14 cellular contexts compared by ENCODE assay signal in genomic region chr14:101005447-101005846, GRCh38.
DNase-seq lines count a peak whose midpoint lies in the region; ATAC-seq and TF ChIP-seq lines count a peak whose summit lies in the region.
"Had no signal": no experiment of that assay in that cellular context is flagged by ENCODE, and none has a peak within 500 bp of the region (broad histone marks: within the 10 kb centered on the region; RNA-seq: fewer than 3 reads in every experiment).

No MANE protein-coding gene starts in this region.

- no peak for TF ChIP-seq CTCF in HL-60 (IDR thresholded peaks at IDR 0.05; ENCODE audit: insufficient read depth, low read length)
- TF ChIP-seq CTCF in activated B cell treated with CpG ODN at 0.5 μM for 24 hours (IDR thresholded peaks at IDR 0.05), result no peak
- TF ChIP-seq CTCF in lung (IDR thresholded peaks at IDR 0.05; ENCODE audit: control extremely low read depth, extremely low read depth), result no peak
- no peak for TF ChIP-seq CTCF in thoracic aorta (IDR thresholded peaks at IDR 0.05)
- no peak for TF ChIP-seq CTCF in MCF 10A (IDR thresholded peaks at IDR 0.05; ENCODE audit: unreplicated experiment)

- ATAC-seq in activated B cell treated with CpG ODN at 0.5 μM for 24 hours (ENCODE audit: low read depth) (no peak), lung (ENCODE audit: insufficient read depth, low FRiP score) (peak; percentile 31), thoracic aorta (ENCODE audit: insufficient number of reproducible peaks, low FRiP score, low read depth) (no peak), HG03432 (IDR thresholded peaks at IDR 0.05; ENCODE audit: unreplicated experiment) (no peak), HG03025 (IDR thresholded peaks at IDR 0.05; ENCODE audit: low FRiP score, unreplicated experiment) (no peak)

- POLR2A ChIA-PET in activated B cell treated with CpG ODN at 0.5 μM for 24 hours (lab: Charles Lee) (no interaction called here), MCF 10A (lab: Yijun Ruan, JAX) (no interaction called here)

- H3K36me3 ChIP-seq in lung (ENCODE audit: control insufficient read depth in 2 of 2, insufficient read depth in 2 of 2, low read length in 2 of 2), result no peaks in the 10 kb centered on the region
- H3K36me3 ChIP-seq in thoracic aorta, result no peaks in the 10 kb centered on the region

- H3K27ac Mint-ChIP-seq in activated B cell treated with CpG ODN at 0.5 μM for 24 hours, result no peak overlapping the region
- no peak overlapping the region for H3K27ac Mint-ChIP-seq in MCF 10A (ENCODE audit: low read depth, unreplicated experiment)
- H3K27ac Mint-ChIP-seq: activated T-helper 1 cell treated with anti-CD3 and anti-CD28 coated beads, Interleukin-12 subunit alpha, Interleukin-12 subunit beta, Interleukin-2, Interleukin-4 antibody, amounts not matched to agents 30 ng/mL and 10 ng/mL and 1 ng/mL, durations not matched to agents 14 hours and 24 hours and 36 hours had no signal

- DNase-seq in HL-60 (ENCODE audit: low read depth in 1 of 2, low spot score in 1 of 2) (peak; percentile 25 to 55), activated B cell treated with CpG ODN at 0.5 μM for 24 hours (no peak), lung (ENCODE audit: low spot score) (no peak), thoracic aorta (ENCODE audit: low spot score) (no peak), AML-193 (lab: John Stamatoyannopoulos, UW) (no peak), MCF 10A (ENCODE audit: unreplicated experiment) (no peak)
- DNase-seq: activated CD4-positive, alpha-beta T cell treated with anti-CD3 and anti-CD28 coated beads for 4 hours; mesendoderm; NCI-H146; NCI-H748 treated with DMSO at 0.1 percent for 48 hours; SK-N-SH had no signal

- peak overlapping the region; percentile 2 for H3K4me3 Mint-ChIP-seq in activated B cell treated with CpG ODN at 0.5 μM for 24 hours
- H3K4me3 Mint-ChIP-seq in MCF 10A (ENCODE audit: unreplicated experiment), result no peak overlapping the region
- H3K4me3 Mint-ChIP-seq: activated T-helper 1 cell treated with anti-CD3 and anti-CD28 coated beads, Interleukin-12 subunit alpha, Interleukin-12 subunit beta, Interleukin-2, Interleukin-4 antibody, amounts not matched to agents 30 ng/mL and 10 ng/mL and 1 ng/mL, durations not matched to agents 14 hours and 24 hours and 36 hours had no signal

- WGBS in lung, 2 donors, result 46 to 53% methylated on average over 10 of the region's 10 CpGs

- H3K27me3 ChIP-seq in HL-60 (ENCODE audit: insufficient read depth, poor library complexity, severe bottlenecking), result no peaks in the 10 kb centered on the region
- H3K27me3 ChIP-seq in lung (ENCODE audit: control insufficient read depth, insufficient read depth), result no peaks in the 10 kb centered on the region
- H3K27me3 ChIP-seq in thoracic aorta (replicated peaks; ENCODE audit: insufficient read depth), result no peaks in the 10 kb centered on the region

- intact Hi-C loops in activated B cell treated with CpG ODN at 0.5 μM for 24 hours (cut with micrococcal nuclease) (no loop called here), MCF 10A (cut with micrococcal nuclease) (no loop called here)

- H3K9me3 Mint-ChIP-seq in activated B cell treated with CpG ODN at 0.5 μM for 24 hours (no peaks in the 10 kb centered on the region), MCF 10A (ENCODE audit: unreplicated experiment) (no peaks in the 10 kb centered on the region)
- H3K9me3 Mint-ChIP-seq: activated T-helper 1 cell treated with anti-CD3 and anti-CD28 coated beads, Interleukin-12 subunit alpha, Interleukin-12 subunit beta, Interleukin-2, Interleukin-4 antibody, amounts not matched to agents 30 ng/mL and 10 ng/mL and 1 ng/mL, durations not matched to agents 14 hours and 24 hours and 36 hours had no signal

- H3K4me3 ChIP-seq in HL-60 (replicated peaks; ENCODE audit: insufficient read depth, low read length) (no peak overlapping the region), lung (no peak overlapping the region), thoracic aorta (peak overlapping the region; percentile 21)

- H3K9me3 ChIP-seq in lung (ENCODE audit: control insufficient read depth in 2 of 2, insufficient read depth in 1 of 2, low read length in 1 of 2), result peaks cover 0 to 10% of the 10 kb centered on the region in 2 donors
- H3K9me3 ChIP-seq in thoracic aorta, result no peaks in the 10 kb centered on the region
- H3K9me3 ChIP-seq: SK-N-SH had no signal

- BruUV-seq in MCF 10A (replicated peaks; lab: Mats Ljungman, UMichigan), result no TSS peak

- CTCF ChIA-PET in activated B cell treated with CpG ODN at 0.5 μM for 24 hours (lab: Charles Lee), result no interaction called here
- CTCF ChIA-PET in MCF 10A (lab: Yijun Ruan, JAX), result interaction anchor here (0.6 kb wide), 2 partner anchors 122 to 490 kb away, joined by 3 read pairs; no protein-coding TSS in a partner anchor

- H3K4me1 Mint-ChIP-seq in activated B cell treated with CpG ODN at 0.5 μM for 24 hours (peaks cover 6% of the 10 kb centered on the region), MCF 10A (ENCODE audit: insufficient read depth, unreplicated experiment) (peaks cover 13% of the 10 kb centered on the region)

- H3K27ac ChIP-seq in HL-60 (replicated peaks) (no peak overlapping the region), lung (ENCODE audit: low read depth in 1 of 2, low read length in 1 of 2) (no peak overlapping the region), thoracic aorta (no peak overlapping the region)

- H3K36me3 Mint-ChIP-seq in activated B cell treated with CpG ODN at 0.5 μM for 24 hours (ENCODE audit: low read depth), result no peaks in the 10 kb centered on the region
- no peaks in the 10 kb centered on the region for H3K36me3 Mint-ChIP-seq in MCF 10A (ENCODE audit: insufficient read depth, unreplicated experiment)

- H3K4me1 ChIP-seq in lung (ENCODE audit: control insufficient read depth in 2 of 2, insufficient read depth in 2 of 2, low read length in 2 of 2), result peaks cover 0 to 2% of the 10 kb centered on the region in 2 donors
- H3K4me1 ChIP-seq in thoracic aorta (ENCODE audit: control insufficient read depth in 1 of 2, low read depth in 2 of 2), result no peaks in the 10 kb centered on the region

- H3K27me3 Mint-ChIP-seq in activated B cell treated with CpG ODN at 0.5 μM for 24 hours (peaks cover 6% of the 10 kb centered on the region), MCF 10A (ENCODE audit: insufficient read depth, unreplicated experiment) (no peaks in the 10 kb centered on the region)

Comparison
In these comparisons a context has a peak if more than half of its experiments do, and no peak if none do; other contexts are left out.
1. DNase-seq: peak in HL-60 (2 of 2); none in activated B cell treated with CpG ODN at 0.5 μM for 24 hours (single experiment), lung (single experiment), thoracic aorta (single experiment), AML-193 (0 of 2) and MCF 10A (single experiment).